Comparison of ENCODE assay signal across 1 cellular context in the genomic region with DNA sequence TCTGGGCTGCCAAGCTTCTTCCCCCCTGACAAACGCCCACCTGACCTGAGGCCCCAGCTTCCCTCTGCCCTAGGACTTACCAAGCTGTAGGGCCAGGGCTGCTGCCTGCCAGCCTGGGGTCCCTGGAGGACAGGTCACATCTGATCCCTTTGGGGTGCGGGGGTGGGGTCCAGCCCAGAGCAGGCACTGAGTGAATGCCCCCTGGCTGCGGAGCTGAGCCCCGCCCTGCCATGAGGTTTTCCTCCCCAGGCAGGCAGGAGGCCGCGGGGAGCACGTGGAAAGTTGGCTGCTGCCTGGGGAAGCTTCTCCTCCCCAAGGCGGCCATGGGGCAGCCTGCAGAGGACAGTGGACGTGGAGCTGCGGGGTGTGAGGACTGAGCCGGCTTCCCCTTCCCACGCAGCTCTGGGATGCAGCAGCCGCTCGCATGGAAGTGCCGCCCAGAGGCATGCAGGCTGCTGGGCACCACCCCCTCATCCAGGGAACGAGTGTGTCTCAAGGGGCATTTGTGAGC.
TF ChIP-seq lines count a peak whose summit lies in the region.

No MANE protein-coding gene starts in this region.

TF ChIP-seq in IMR-90, 13 proteins besides CTCF, POLR2A, EP300 and RAD21 (continued from another document):
- TF ChIP-seq USF2 (IDR thresholded peaks at IDR 0.05; ENCODE audit: low read depth, low read length) (no peak), MAFK (IDR thresholded peaks at IDR 0.05; ENCODE audit: low read depth, low read length) (no peak), RCOR1 (IDR thresholded peaks at IDR 0.05; ENCODE audit: insufficient replicate concordance, low read length) (no peak), MAZ (IDR thresholded peaks at IDR 0.05; ENCODE audit: borderline replicate concordance, low read depth, low read length) (no peak), NFE2L2 (IDR thresholded peaks at IDR 0.05; ENCODE audit: low read depth, low read length) (no peak), BHLHE40 (IDR thresholded peaks at IDR 0.05; ENCODE audit: low read depth, low read length) (no peak)
TF ChIP-seq in IMR-90: peak in this region for 0.
